8 cellular contexts compared by ENCODE assay signal in genomic region chr19:1592755-1593628, GRCh38. TPM values are rescaled to one million over a fixed set of nuclear protein-coding genes. Genes with fewer than 3 reads are reported as not detected.
DNase-seq lines count a peak whose midpoint lies in the region; ATAC-seq and TF ChIP-seq lines count a peak whose summit lies in the region.

Gene MBD3 (minus strand): TSS chr19:1592865. CDS start chr19:1592631, 234 bp downstream.

- CTCF ChIA-PET in GM10248 (lab: Yijun Ruan, JAX) = interaction anchor here (0.9 to 1.5 kb wide), 7 partner anchors 9 to 174 kb away, joined by 3 to 6 read pairs (median 4); no protein-coding TSS in a partner anchor

- peak within 1 kb of the TSS; percentile 99 for H3K4ac ChIP-seq in trophoblast cell (ENCODE audit: low read depth, low read length)

- TF ChIP-seq CTCF in GM10248 (IDR thresholded peaks at IDR 0.05; ENCODE audit: control extremely low read depth, extremely low read depth, low read depth, missing control alignments) (no peak), SU-DHL-6 (IDR thresholded peaks at IDR 0.05; ENCODE audit: insufficient read depth, low read length, poor library complexity, severe bottlenecking) (no peak), cardiac muscle cell (IDR thresholded peaks at IDR 0.05; ENCODE audit: low read depth, low read length) (no peak), tibial nerve (IDR thresholded peaks at IDR 0.05) (peak in 2 of 5 experiments; percentile 47 to 54)

- H3K9me2 ChIP-seq in SU-DHL-6 (replicated peaks; ENCODE audit: insufficient read depth, low read length) = no peaks in the 10 kb centered on the region

- H3K36me3 ChIP-seq in SU-DHL-6 (ENCODE audit: low read length) (peaks cover 4% of the 10 kb centered on the region; the same call in 1 of the 2 replicates), cardiac muscle cell (peaks cover 22% of the 10 kb centered on the region), trophoblast cell (ENCODE audit: control insufficient read depth in 1 of 2, insufficient read depth in 2 of 2, low read length in 2 of 2) (peaks cover 21 to 24% of the 10 kb centered on the region in 2 experiments), tibial nerve (peaks cover 6 to 38% (median 9%) of the 10 kb centered on the region in 3 donors)

- H3F3A ChIP-seq in SU-DHL-6 (ENCODE audit: insufficient read depth) = peaks cover 30% of the 10 kb centered on the region

- peak; percentile 60 for ATAC-seq in HG02623 (IDR thresholded peaks at IDR 0.05; ENCODE audit: unreplicated experiment)

- peak within 1 kb of the TSS; percentile 100 for H4K91ac ChIP-seq in trophoblast cell (ENCODE audit: low read depth, low read length)

- H3K4me2 ChIP-seq in SU-DHL-6 (ENCODE audit: low read depth, low read length, poor library complexity, severe bottlenecking) (peak within 1 kb of the TSS; percentile 90), trophoblast cell (ENCODE audit: low read length) (peak within 1 kb of the TSS; percentile 86)

- no peaks in the 10 kb centered on the region for H3K27me3 ChIP-seq in SU-DHL-6 (ENCODE audit: low read length)
- H3K27me3 ChIP-seq in cardiac muscle cell = no peaks in the 10 kb centered on the region
- H3K27me3 ChIP-seq in trophoblast cell (ENCODE audit: insufficient read depth, low read length) = no peaks in the 10 kb centered on the region
- no peaks in the 10 kb centered on the region for H3K27me3 ChIP-seq in tibial nerve

- peaks cover 23% of the 10 kb centered on the region for H3K79me1 ChIP-seq in trophoblast cell (ENCODE audit: low read length)

- peak within 1 kb of the TSS; percentile 94 for H2AK5ac ChIP-seq in trophoblast cell (ENCODE audit: low read length)

- H3K23ac ChIP-seq in trophoblast cell (ENCODE audit: low read length) = no peak within 1 kb of the TSS

- H3K14ac ChIP-seq in trophoblast cell (ENCODE audit: low read length) = peak within 1 kb of the TSS; percentile 99

- no peak within 1 kb of the TSS for H2BK12ac ChIP-seq in trophoblast cell (ENCODE audit: low read length)

- TF ChIP-seq EP300 in tibial nerve (IDR thresholded peaks at IDR 0.05) = peak in 1 of 2 donors; percentile 63

- H3K9me3 ChIP-seq in SU-DHL-6 (ENCODE audit: insufficient read depth, low read length) = no peaks in the 10 kb centered on the region
- no peaks in the 10 kb centered on the region for H3K9me3 ChIP-seq in cardiac muscle cell (ENCODE audit: low read depth)
- no peaks in the 10 kb centered on the region for H3K9me3 ChIP-seq in trophoblast cell (ENCODE audit: insufficient read depth, low read depth, low read length)
- H3K9me3 ChIP-seq in tibial nerve = no peaks in the 10 kb centered on the region

- H3K9ac ChIP-seq in SU-DHL-6 (ENCODE audit: low read length) (peak within 1 kb of the TSS; percentile 100), trophoblast cell (ENCODE audit: low read length) (peak within 1 kb of the TSS; percentile 94)

- H3K4me1 ChIP-seq in cardiac muscle cell (ENCODE audit: low read depth) = peaks cover 16% of the 10 kb centered on the region
- H3K4me1 ChIP-seq in trophoblast cell (ENCODE audit: control insufficient read depth in 1 of 2, insufficient read depth in 2 of 2, low read length in 2 of 2) = peaks cover 10 to 13% of the 10 kb centered on the region in 2 experiments
- peaks cover 0 to 36% (median 18%) of the 10 kb centered on the region in 4 donors for H3K4me1 ChIP-seq in tibial nerve

- H2BK120ac ChIP-seq in trophoblast cell (ENCODE audit: insufficient read depth, low read length, poor library complexity) = peak within 1 kb of the TSS; percentile 98

- DNase-seq in GM10248 (ENCODE audit: extremely low spot score) = peak; percentile 98
- peak; percentile 94 for DNase-seq in NCI-H1105 treated with DMSO at 0.1 percent for 48 hours (lab: John Stamatoyannopoulos, UW)
- peak; percentile 66 for DNase-seq in activated naive CD8-positive, alpha-beta T cell treated with anti-CD3 and anti-CD28 coated beads, Interleukin-2, amount 50 U/mL, for 16 hours (ENCODE audit: low read depth, low spot score)
- DNase-seq in cardiac muscle cell (ENCODE audit: low read depth in 1 of 2, low spot score in 1 of 2) = peak; percentile 96 to 99
- DNase-seq in trophoblast cell = peak; percentile 97
- DNase-seq in tibial nerve (ENCODE audit: low spot score in 2 of 2) = peak; percentile 80 to 84

- peak within 1 kb of the TSS; percentile 99 for H4K12ac ChIP-seq in trophoblast cell (ENCODE audit: low read depth, low read length)

- POLR2A ChIA-PET in GM10248 (lab: Yijun Ruan, JAX) = interaction anchor here (0.5 to 0.7 kb wide), 4 partner anchors 9 to 257 kb away, joined by 3 to 5 read pairs (median 3); no protein-coding TSS in a partner anchor

- no CpG with 5 or more reads among the region's 74 CpGs for WGBS in trophoblast cell (ENCODE audit: extremely low coverage, insufficient coverage, insufficient read length)
- 11 to 17% methylated on average over 24 to 35 of the region's 74 CpGs for WGBS in tibial nerve, 2 donors

- H3K18ac ChIP-seq in trophoblast cell (ENCODE audit: low read length) = peak within 1 kb of the TSS; percentile 98

- TF ChIP-seq POLR2A in tibial nerve (IDR thresholded peaks at IDR 0.05) = peak in 1 of 2 donors; percentile 25

- H2BK5ac ChIP-seq in trophoblast cell (ENCODE audit: low read depth, low read length, poor library complexity) = peak within 1 kb of the TSS; percentile 95

- H2AFZ ChIP-seq in SU-DHL-6 (ENCODE audit: low read depth, low read length, severe bottlenecking) = peak within 1 kb of the TSS; percentile 75
- peak within 1 kb of the TSS; percentile 93 for H2AFZ ChIP-seq in trophoblast cell (ENCODE audit: insufficient read depth, low read length, poor library complexity)

- peaks cover 7% of the 10 kb centered on the region; the same call in 1 of the 2 replicates for H4K20me1 ChIP-seq in SU-DHL-6 (ENCODE audit: low read depth, low read length)

- peak within 1 kb of the TSS; percentile 98 for H4K8ac ChIP-seq in trophoblast cell (ENCODE audit: low read depth, low read length)

- H3K27ac ChIP-seq in SU-DHL-6 (ENCODE audit: low read depth, low read length) (peak within 1 kb of the TSS; percentile 96), cardiac muscle cell (peak within 1 kb of the TSS; percentile 100), trophoblast cell (ENCODE audit: low read depth, low read length) (peak within 1 kb of the TSS; percentile 99), tibial nerve (peak within 1 kb of the TSS; percentile 87 to 98 (median 92))

- peaks cover 41% of the 10 kb centered on the region for H3K79me2 ChIP-seq in SU-DHL-6 (ENCODE audit: insufficient read depth, low read length)
- H3K79me2 ChIP-seq in trophoblast cell (ENCODE audit: control insufficient read depth, insufficient read depth, low read length, poor library complexity) = peaks cover 24% of the 10 kb centered on the region

- H3K4me3 ChIP-seq in SU-DHL-6 (ENCODE audit: insufficient read depth, low read length, poor library complexity, severe bottlenecking) = peak within 1 kb of the TSS; percentile 100
- peak within 1 kb of the TSS; percentile 90 for H3K4me3 ChIP-seq in cardiac muscle cell
- H3K4me3 ChIP-seq in trophoblast cell (ENCODE audit: low read depth, low read length) = peak within 1 kb of the TSS; percentile 80
- peak within 1 kb of the TSS; percentile 81 to 95 (median 88) for H3K4me3 ChIP-seq in tibial nerve

RNA-seq across cellular contexts. Expression of gene MBD3, which starts in this region (rescaled TPM):
- total RNA-seq in cardiac muscle cell = 171 and 179 TPM in 2 replicates
- polyA plus RNA-seq in cardiac muscle cell = 71.6 and 93.3 TPM in 2 replicates
- 98.4 and 103 TPM in 2 replicates for polyA plus RNA-seq in trophoblast cell (2013)
- total RNA-seq in tibial nerve = 100 to 1,000 TPM in 1 of 4 donors, 10 to 100 TPM in 3; 62.9 to 144 (median 91.4) TPM

Comparison
In these comparisons a context has a peak if more than half of its experiments do, and no peak if none do; other contexts are left out.
1. Peak in every context shown above with its lines: DNase-seq, ATAC-seq, H3K4me3 ChIP-seq and H3K27ac ChIP-seq.